Comparison of ENCODE assay signal across 12 cellular contexts in the genomic region with DNA sequence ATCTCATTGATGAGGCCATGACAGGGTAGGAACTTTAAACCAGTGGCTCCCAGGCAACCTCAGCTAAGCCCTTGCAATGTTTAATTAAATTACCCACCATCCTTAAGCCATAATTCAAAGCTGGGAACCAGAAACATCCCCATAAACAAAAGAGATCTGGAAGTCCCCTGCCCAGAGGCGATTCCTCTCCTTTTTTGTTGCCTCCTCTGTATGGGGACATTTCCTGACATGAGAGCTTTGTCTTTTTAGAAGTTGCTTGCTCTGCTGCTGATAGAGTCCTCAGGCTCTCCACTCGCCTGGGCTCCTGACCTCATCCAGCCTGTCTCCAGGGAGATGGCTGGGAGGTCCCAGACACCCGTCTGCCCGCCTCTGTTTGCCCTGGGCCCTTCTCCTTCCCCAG. TPM values are rescaled to one million over a fixed set of nuclear protein-coding genes. Genes with fewer than 3 reads are reported as not detected.
DNase-seq lines count a peak whose midpoint lies in the region; TF ChIP-seq lines count a peak whose summit lies in the region.
"Had no signal": no experiment of that assay in that cellular context is flagged by ENCODE, and none has a peak within 500 bp of the region (broad histone marks: within the 10 kb centered on the region; RNA-seq: fewer than 3 reads in every experiment).

No MANE protein-coding gene starts in this region.

- H3K4me1 ChIP-seq in BLaER1 treated with 17β-estradiol and CSF1 and Interleukin-3, amounts not matched to agents 10 nM and 100 nM = peaks cover 14 to 34% (median 29%) of the 10 kb centered on the region in 10 experiments; a peak in 19 of 20 replicates
- H3K4me1 ChIP-seq in SJSA1 (replicated peaks) = peaks cover 41% of the 10 kb centered on the region
- H3K4me1 ChIP-seq in iPS-18a (ENCODE audit: control insufficient read depth, low read depth, low read length) = peaks cover 17% of the 10 kb centered on the region
- peaks cover 70% of the 10 kb centered on the region for H3K4me1 ChIP-seq in neuron (ENCODE audit: insufficient read depth, low read length)
- peaks cover 17 to 18% of the 10 kb centered on the region in 2 donors for H3K4me1 ChIP-seq in thyroid gland

- 88 to 95% methylated on average over 4 of the region's 4 CpGs for WGBS in thyroid gland, 2 donors

- H3K9ac ChIP-seq in BLaER1 treated with 17β-estradiol and CSF1 and Interleukin-3, amounts not matched to agents 10 nM and 100 nM = no peak overlapping the region; a peak in 1 of 22 replicates
- no peak overlapping the region for H3K9ac ChIP-seq in iPS-18a (ENCODE audit: low read length)

- TF ChIP-seq POLR2A in thyroid gland (IDR thresholded peaks at IDR 0.05) = no peak

- H3K27ac ChIP-seq in BLaER1 treated with 17β-estradiol and CSF1 and Interleukin-3, amounts not matched to agents 10 nM and 100 nM = no peak overlapping the region
- H3K27ac ChIP-seq in SJSA1 = peak overlapping the region; percentile 57
- no peak overlapping the region for H3K27ac ChIP-seq in iPS-18a (ENCODE audit: low read length)
- peak overlapping the region in 1 of 3 donors; percentile 18 for H3K27ac ChIP-seq in thyroid gland

- DNase-seq in SJSA1 (ENCODE audit: low read depth in 1 of 2, low spot score in 2 of 2) (peak; percentile 72 to 73), NCI-H2196 (lab: John Stamatoyannopoulos, UW; ENCODE audit: unreplicated experiment) (no peak), thyroid gland (no peak), HK-2 (ENCODE audit: unreplicated experiment) (no peak)
- DNase-seq in activated CD4-positive, alpha-beta T cell treated with anti-CD3 and anti-CD28 coated beads for 48 hours = no peak
- DNase-seq: NCI-H1092 treated with DMSO at 0.1 percent for 48 hours, posterior cingulate gyrus had no signal

- peaks cover 0 to 45% (median 8%) of the 10 kb centered on the region in 11 experiments; a peak in 8 of 22 replicates for H4K20me1 ChIP-seq in BLaER1 treated with 17β-estradiol and CSF1 and Interleukin-3, amounts not matched to agents 10 nM and 100 nM

- peaks cover 21 to 35% (median 31%) of the 10 kb centered on the region in 11 experiments for H3K27me3 ChIP-seq in BLaER1 treated with 17β-estradiol and CSF1 and Interleukin-3, amounts not matched to agents 10 nM and 100 nM
- H3K27me3 ChIP-seq in SJSA1 (replicated peaks) = no peaks in the 10 kb centered on the region
- no peaks in the 10 kb centered on the region for H3K27me3 ChIP-seq in iPS-18a (ENCODE audit: control insufficient read depth, insufficient read depth, low read length)
- H3K27me3 ChIP-seq in neuron (ENCODE audit: insufficient read depth, low read length) = no peaks in the 10 kb centered on the region
- no peaks in the 10 kb centered on the region for H3K27me3 ChIP-seq in thyroid gland

- intact Hi-C loops in thyroid gland (cut with DNase I) = no loop called here

- TF ChIP-seq CTCF in thyroid gland (IDR thresholded peaks at IDR 0.05) = no peak

- no peak overlapping the region for H3K4me3 ChIP-seq in BLaER1 treated with 17β-estradiol and CSF1 and Interleukin-3, amounts not matched to agents 10 nM and 100 nM
- H3K4me3 ChIP-seq in SJSA1 = no peak overlapping the region
- peak overlapping the region; percentile 95 for H3K4me3 ChIP-seq in iPS-18a (ENCODE audit: low read length)
- peak overlapping the region; percentile 98 for H3K4me3 ChIP-seq in neuron (ENCODE audit: low read length)
- H3K4me3 ChIP-seq in thyroid gland (replicated peaks in 1 of 3) = no peak overlapping the region

- no peak overlapping the region for H2AFZ ChIP-seq in neuron (ENCODE audit: low read depth, low read length)

- peaks cover 15 to 22% (median 20%) of the 10 kb centered on the region in 11 experiments for H3K9me3 ChIP-seq in BLaER1 treated with 17β-estradiol and CSF1 and Interleukin-3, amounts not matched to agents 10 nM and 100 nM (replicated peaks in 1 of 11)
- H3K9me3 ChIP-seq in SJSA1 (replicated peaks) (no peaks in the 10 kb centered on the region), iPS-18a (ENCODE audit: control insufficient read depth, low read depth, low read length) (no peaks in the 10 kb centered on the region), neuron (ENCODE audit: low read length) (peaks cover 22% of the 10 kb centered on the region), thyroid gland (no peaks in the 10 kb centered on the region)

- peaks cover 0 to 40% (median 8%) of the 10 kb centered on the region in 11 experiments; a peak in 8 of 22 replicates for H3K36me3 ChIP-seq in BLaER1 treated with 17β-estradiol and CSF1 and Interleukin-3, amounts not matched to agents 10 nM and 100 nM
- H3K36me3 ChIP-seq in SJSA1 = peaks cover 17% of the 10 kb centered on the region
- peaks cover 3% of the 10 kb centered on the region for H3K36me3 ChIP-seq in iPS-18a (ENCODE audit: control insufficient read depth, low read depth, low read length)
- peaks cover 35% of the 10 kb centered on the region for H3K36me3 ChIP-seq in neuron (ENCODE audit: insufficient read depth, low read length)
- H3K36me3 ChIP-seq in thyroid gland = no peaks in the 10 kb centered on the region

- peak overlapping the region; percentile 93 to 100 (median 99); a peak in 18 of 22 replicates for H3K4me2 ChIP-seq in BLaER1 treated with 17β-estradiol and CSF1 and Interleukin-3, amounts not matched to agents 10 nM and 100 nM

RNA-seq across cellular contexts. Expression of a gene that starts 3.2 kb away (rescaled TPM):
- total RNA-seq in SJSA1 (2014; rRNA removed; shearing (Covaris generic)) = 4.1 and 7.6 TPM in 2 replicates
- 10 to 100 TPM in 3 of 4 donors, 1 to 10 TPM in 1; 9.6 to 29.3 (median 17.5) TPM for total RNA-seq in thyroid gland
- total RNA-seq: Daoy had no signal

RNA-seq across cellular contexts. Expression of a gene that starts 32.4 kb away (rescaled TPM):
- 70.0 and 108 TPM in 2 replicates for total RNA-seq in SJSA1 (2014; rRNA removed; shearing (Covaris generic))
- total RNA-seq in thyroid gland = 10 to 100 TPM; 32.5 to 73.2 (median 40.1) TPM

RNA-seq across cellular contexts. Expression of a gene that starts 37.6 kb away (rescaled TPM):
- total RNA-seq in SJSA1 (2014; rRNA removed; shearing (Covaris generic)) = not detected in 2 replicates
- 10 to 100 TPM in 3 of 4 donors, 1 to 10 TPM in 1; 5.8 to 16.3 (median 11.5) TPM for total RNA-seq in thyroid gland
- total RNA-seq: Daoy, endothelial cell of umbilical vein had no signal

Comparison
In these comparisons a context has a peak if more than half of its experiments do, and no peak if none do; other contexts are left out.
1. H3K4me3 ChIP-seq: peak in iPS-18a (single experiment) and neuron (single experiment); none in BLaER1 treated with 17β-estradiol and CSF1 and Interleukin-3, amounts not matched to agents 10 nM and 100 nM (0 of 10), SJSA1 (single experiment) and thyroid gland (0 of 3).
2. DNase-seq: peak in SJSA1 (2 of 2); none in NCI-H2196 (single experiment), thyroid gland (0 of 2), HK-2 (single experiment) and activated CD4-positive, alpha-beta T cell treated with anti-CD3 and anti-CD28 coated beads for 48 hours (single experiment).